ENCODE assay signal across 8 cellular contexts in genomic region chr12:123141615-123142517, GRCh38. TPM values are rescaled to one million over a fixed set of nuclear protein-coding genes. Genes with fewer than 3 reads are reported as not detected.
DNase-seq lines count a peak whose midpoint lies in the region; ATAC-seq and TF ChIP-seq lines count a peak whose summit lies in the region.

No MANE protein-coding gene starts in this region.

- CTCF ChIA-PET in activated CD4-positive, alpha-beta T cell treated with anti-CD3 and anti-CD28 coated beads for 36 hours (lab: Charles Lee), result no interaction called here
- CTCF ChIA-PET in activated naive CD4-positive, alpha-beta T cell treated with anti-CD3 and anti-CD28 coated beads for 36 hours (lab: Charles Lee), result interaction anchor here (0.6 to 1.1 kb wide), 2 partner anchors 23 to 98 kb away, joined by 3 read pairs; no protein-coding TSS in a partner anchor

- H3K9ac ChIP-seq in colonic mucosa (ENCODE audit: low read depth in 2 of 2, low read length in 2 of 2), result peak overlapping the region; percentile 67 to 82

- TF ChIP-seq CTCF in colonic mucosa (IDR thresholded peaks at IDR 0.05), result no peak
- no peak for TF ChIP-seq CTCF in mesothelial cell of epicardium (IDR thresholded peaks at IDR 0.05; ENCODE audit: unreplicated experiment)
- no peak for TF ChIP-seq CTCF in natural killer cell (IDR thresholded peaks at IDR 0.05)

- H3K36me3 ChIP-seq in colonic mucosa, result no peaks in the 10 kb centered on the region

- H3K4me3 Mint-ChIP-seq in activated CD4-positive, alpha-beta T cell treated with anti-CD3 and anti-CD28 coated beads for 36 hours, result no peak overlapping the region
- H3K4me3 Mint-ChIP-seq in mesothelial cell of epicardium, result no peak overlapping the region
- no peak overlapping the region for H3K4me3 Mint-ChIP-seq in activated naive CD4-positive, alpha-beta T cell treated with anti-CD3 and anti-CD28 coated beads for 36 hours
- no peak overlapping the region for H3K4me3 Mint-ChIP-seq in natural killer cell

- DNase-seq in activated CD4-positive, alpha-beta T cell treated with anti-CD3 and anti-CD28 coated beads for 36 hours, result no peak
- DNase-seq in activated CD4-positive, alpha-beta T cell treated with anti-CD3 and anti-CD28 coated beads for 4 hours, result no peak
- peak; percentile 87 for DNase-seq in colonic mucosa
- DNase-seq in mesothelial cell of epicardium (ENCODE audit: low spot score in 2 of 2, unreplicated experiment in 2 of 2), result no peak
- DNase-seq in NK-92 (lab: John Stamatoyannopoulos, UW; ENCODE audit: unreplicated experiment), result no peak
- no peak for DNase-seq in activated naive CD4-positive, alpha-beta T cell treated with anti-CD3 and anti-CD28 coated beads for 36 hours
- DNase-seq in natural killer cell, result no peak
- no peak for DNase-seq in NCI-H69 (lab: John Stamatoyannopoulos, UW)

- no peak overlapping the region for H3K27ac Mint-ChIP-seq in activated CD4-positive, alpha-beta T cell treated with anti-CD3 and anti-CD28 coated beads for 36 hours
- H3K27ac Mint-ChIP-seq in mesothelial cell of epicardium (peak overlapping the region; percentile 84), natural killer cell (no peak overlapping the region)
- no peak overlapping the region for H3K27ac Mint-ChIP-seq in activated naive CD4-positive, alpha-beta T cell treated with anti-CD3 and anti-CD28 coated beads for 36 hours

- H3K36me3 Mint-ChIP-seq in activated CD4-positive, alpha-beta T cell treated with anti-CD3 and anti-CD28 coated beads for 36 hours (ENCODE audit: low read depth), result peaks cover 2% of the 10 kb centered on the region
- H3K36me3 Mint-ChIP-seq in mesothelial cell of epicardium (no peaks in the 10 kb centered on the region), natural killer cell (no peaks in the 10 kb centered on the region)
- H3K36me3 Mint-ChIP-seq in activated naive CD4-positive, alpha-beta T cell treated with anti-CD3 and anti-CD28 coated beads for 36 hours (ENCODE audit: low read depth), result peaks cover 2% of the 10 kb centered on the region

- peak; percentile 37 for ATAC-seq in activated CD4-positive, alpha-beta T cell treated with anti-CD3 and anti-CD28 coated beads for 36 hours
- ATAC-seq in natural killer cell, result no peak

- no peaks in the 10 kb centered on the region for H3K9me3 ChIP-seq in colonic mucosa

- no peak overlapping the region for H3K4me3 ChIP-seq in colonic mucosa

- H3K27me3 Mint-ChIP-seq in activated CD4-positive, alpha-beta T cell treated with anti-CD3 and anti-CD28 coated beads for 36 hours, result no peaks in the 10 kb centered on the region
- H3K27me3 Mint-ChIP-seq in mesothelial cell of epicardium (ENCODE audit: low read depth) (no peaks in the 10 kb centered on the region), natural killer cell (ENCODE audit: low read depth in 2 of 2) (no peaks in the 10 kb centered on the region)
- no peaks in the 10 kb centered on the region for H3K27me3 Mint-ChIP-seq in activated naive CD4-positive, alpha-beta T cell treated with anti-CD3 and anti-CD28 coated beads for 36 hours (ENCODE audit: low read depth)

- peak overlapping the region; percentile 94 for H3K27ac ChIP-seq in colonic mucosa

- peaks cover 26% of the 10 kb centered on the region for H3K4me1 Mint-ChIP-seq in activated CD4-positive, alpha-beta T cell treated with anti-CD3 and anti-CD28 coated beads for 36 hours
- H3K4me1 Mint-ChIP-seq in mesothelial cell of epicardium (peaks cover 34% of the 10 kb centered on the region), natural killer cell (peaks cover 0 to 15% of the 10 kb centered on the region in 2 donors)
- H3K4me1 Mint-ChIP-seq in activated naive CD4-positive, alpha-beta T cell treated with anti-CD3 and anti-CD28 coated beads for 36 hours (ENCODE audit: low read depth), result peaks cover 38% of the 10 kb centered on the region

- H3K9me3 Mint-ChIP-seq in activated CD4-positive, alpha-beta T cell treated with anti-CD3 and anti-CD28 coated beads for 36 hours (ENCODE audit: low read depth), result no peaks in the 10 kb centered on the region
- H3K9me3 Mint-ChIP-seq in mesothelial cell of epicardium (no peaks in the 10 kb centered on the region), natural killer cell (no peaks in the 10 kb centered on the region)
- no peaks in the 10 kb centered on the region for H3K9me3 Mint-ChIP-seq in activated naive CD4-positive, alpha-beta T cell treated with anti-CD3 and anti-CD28 coated beads for 36 hours

- H3K4me1 ChIP-seq in colonic mucosa, result peaks cover 21% of the 10 kb centered on the region

- intact Hi-C loops in activated CD4-positive, alpha-beta T cell treated with anti-CD3 and anti-CD28 coated beads for 36 hours (cut with DNase I, micrococcal nuclease), result no loop called here
- intact Hi-C loops in colonic mucosa (cut with DNase I) (loop anchor here (10.0 kb wide), 1 partner anchor 167 kb away; the partner anchor contains the start of gene OGFOD2), natural killer cell (cut with micrococcal nuclease) (no loop called here)
- intact Hi-C loops in activated naive CD4-positive, alpha-beta T cell treated with anti-CD3 and anti-CD28 coated beads for 36 hours (cut with micrococcal nuclease), result no loop called here

- no peaks in the 10 kb centered on the region for H3K27me3 ChIP-seq in colonic mucosa

- POLR2A ChIA-PET in activated CD4-positive, alpha-beta T cell treated with anti-CD3 and anti-CD28 coated beads for 36 hours (lab: Charles Lee), result no interaction called here

RNA-seq across cellular contexts. Expression of gene PITPNM2, which starts 9.0 kb away (rescaled TPM):
- 1 to 10 TPM; 8.3 to 9.5 TPM for total RNA-seq in activated CD4-positive, alpha-beta T cell treated with anti-CD3 and anti-CD28 coated beads for 36 hours
- total RNA-seq in colonic mucosa, result 10 to 100 TPM in 1 of 2 donors, 1 to 10 TPM in 1; 9.3 to 17.4 TPM
- 5.9 to 7.5 TPM (median 7.0 TPM) in 3 replicates for total RNA-seq in mesothelial cell of epicardium
- 10 to 100 TPM; 15.4 TPM for total RNA-seq in activated naive CD4-positive, alpha-beta T cell treated with anti-CD3 and anti-CD28 coated beads for 36 hours
- total RNA-seq in natural killer cell, result 10 to 100 TPM; 38.9 to 94.6 (median 42.5) TPM
